ENCODE assay signal across 9 cellular contexts in genomic region chr2:23636412-23636811, GRCh38.
DNase-seq lines count a peak whose midpoint lies in the region; ATAC-seq and TF ChIP-seq lines count a peak whose summit lies in the region.
"Had no signal": no experiment of that assay in that cellular context is flagged by ENCODE, and none has a peak within 500 bp of the region (broad histone marks: within the 10 kb centered on the region; RNA-seq: fewer than 3 reads in every experiment).

No MANE protein-coding gene starts in this region.

- no peaks in the 10 kb centered on the region for H3K9me3 ChIP-seq in right cardiac atrium (ENCODE audit: control insufficient read depth, low read length)
- no peaks in the 10 kb centered on the region for H3K9me3 ChIP-seq in thoracic aorta

- peaks cover 8% of the 10 kb centered on the region for H3K4me1 ChIP-seq in right cardiac atrium (ENCODE audit: control insufficient read depth, insufficient read depth, low read length)
- peaks cover 10 to 17% of the 10 kb centered on the region in 2 donors for H3K4me1 ChIP-seq in thoracic aorta (ENCODE audit: control insufficient read depth in 1 of 2, low read depth in 2 of 2)

- H3K36me3 ChIP-seq in thoracic aorta: peaks cover 4% of the 10 kb centered on the region

- 50% methylated on average over 10 of the region's 10 CpGs for WGBS in right cardiac atrium

- DNase-seq in NCI-H2171 treated with DMSO at 0.1 percent for 48 hours (lab: John Stamatoyannopoulos, UW): peak; percentile 29
- no peak for DNase-seq in NCI-H2171 (lab: John Stamatoyannopoulos, UW)
- DNase-seq in right cardiac atrium: peak in 2 of 3 donors; percentile 47 to 81
- no peak for DNase-seq in thoracic aorta (ENCODE audit: low spot score)
- no peak for DNase-seq in NCI-H2227 treated with DMSO at 0.1 percent for 48 hours (lab: John Stamatoyannopoulos, UW)
- DNase-seq in occipital lobe (lab: John Stamatoyannopoulos, UW): no peak

- ATAC-seq in right cardiac atrium (peak; percentile 71 to 80), thoracic aorta (ENCODE audit: insufficient number of reproducible peaks, low FRiP score, low read depth) (no peak), GM21529 (IDR thresholded peaks at IDR 0.05; ENCODE audit: unreplicated experiment) (no peak)

- intact Hi-C loops in right cardiac atrium (cut with DNase I): loop anchor here in 1 of 4 donors (10.0 kb wide), 1 partner anchor 128 kb away; no protein-coding TSS in a partner anchor

- no peak overlapping the region for H3K4me3 ChIP-seq in WI38 (ENCODE audit: low read depth, low read length)
- H3K4me3 ChIP-seq in right cardiac atrium (ENCODE audit: low read length): no peak overlapping the region
- no peak overlapping the region for H3K4me3 ChIP-seq in thoracic aorta
- H3K4me3 ChIP-seq: skin epidermis had no signal

- peak; percentile 6; the same call in 1 of the 2 replicates for TF ChIP-seq CTCF in WI38 (IDR thresholded peaks at IDR 0.05; ENCODE audit: low read depth, low read length)
- no peak for TF ChIP-seq CTCF in thoracic aorta (IDR thresholded peaks at IDR 0.05)

- H3K27me3 ChIP-seq in right cardiac atrium (ENCODE audit: control insufficient read depth, insufficient read depth) (no peaks in the 10 kb centered on the region), thoracic aorta (replicated peaks; ENCODE audit: insufficient read depth) (no peaks in the 10 kb centered on the region)

- H3K27ac ChIP-seq in right cardiac atrium (ENCODE audit: low read length): no peak overlapping the region
- peak overlapping the region; percentile 14 to 69 for H3K27ac ChIP-seq in thoracic aorta

Comparison
In these comparisons a context has a peak if more than half of its experiments do, and no peak if none do; other contexts are left out.
1. DNase-seq: peak in NCI-H2171 treated with DMSO at 0.1 percent for 48 hours (single experiment) and right cardiac atrium (2 of 3); none in NCI-H2171 (single experiment), thoracic aorta (single experiment), NCI-H2227 treated with DMSO at 0.1 percent for 48 hours (single experiment) and occipital lobe (single experiment).
2. ATAC-seq: peak in right cardiac atrium (2 of 2); none in thoracic aorta (single experiment) and GM21529 (single experiment).